Comparison of ENCODE assay signal across 41 cellular contexts in genomic region chr5:131990716-131991115, GRCh38. TPM values are rescaled to one million over a fixed set of nuclear protein-coding genes. Genes with fewer than 3 reads are reported as not detected.
"Had no signal": no experiment of that assay in that cellular context is flagged by ENCODE, and none has a peak within 500 bp of the region (broad histone marks: within the 10 kb centered on the region; RNA-seq: fewer than 3 reads in every experiment).

No MANE protein-coding gene starts in this region.

- H3K36me3 Mint-ChIP-seq: activated CD8-positive, alpha-beta memory T cell treated with anti-CD3 and anti-CD28 coated beads, Interleukin-2, amount 10 ng/mL, durations not matched to agents 7 days and 5 days; activated naive CD8-positive, alpha-beta T cell had no signal

- H3K4me1 ChIP-seq: Peyer's patch, SJCRH30 had no signal

- H3K27me3 ChIP-seq: Peyer's patch, SJCRH30 had no signal

- H3K27me3 Mint-ChIP-seq: activated CD4-positive, alpha-beta memory T cell treated with anti-CD3 and anti-CD28 coated beads, Interleukin-2, amount 10 ng/mL, durations not matched to agents 7 days and 5 days; activated naive CD8-positive, alpha-beta T cell; activated naive CD8-positive, alpha-beta T cell treated with anti-CD3 and anti-CD28 coated beads, Interleukin-2, amount 50 U/mL, for 24 hours had no signal

- H3K4me3 Mint-ChIP-seq: activated CD4-positive, alpha-beta memory T cell treated with anti-CD3 and anti-CD28 coated beads, Interleukin-2, amount 10 ng/mL, durations not matched to agents 7 days and 5 days; activated CD8-positive, alpha-beta memory T cell treated with anti-CD3 and anti-CD28 coated beads, Interleukin-2, amount 10 ng/mL, durations not matched to agents 7 days and 5 days; activated naive CD8-positive, alpha-beta T cell; activated naive CD8-positive, alpha-beta T cell treated with anti-CD3 and anti-CD28 coated beads, Interleukin-2, amount 50 U/mL, for 24 hours had no signal

- H3K4me1 Mint-ChIP-seq: activated CD4-positive, alpha-beta memory T cell treated with anti-CD3 and anti-CD28 coated beads, Interleukin-2, amount 10 ng/mL, durations not matched to agents 7 days and 5 days; activated CD8-positive, alpha-beta memory T cell treated with anti-CD3 and anti-CD28 coated beads, Interleukin-2, amount 10 ng/mL, durations not matched to agents 7 days and 5 days; activated naive CD8-positive, alpha-beta T cell treated with anti-CD3 and anti-CD28 coated beads, Interleukin-2, amount 50 U/mL, for 24 hours had no signal

- H3K9me3 ChIP-seq: Peyer's patch, SJCRH30 had no signal

- ATAC-seq: activated CD8-positive, alpha-beta memory T cell treated with anti-CD3 and anti-CD28 coated beads, Interleukin-2, amount 10 ng/mL, durations not matched to agents 7 days and 5 days; activated naive CD8-positive, alpha-beta T cell treated with anti-CD3 and anti-CD28 coated beads, Interleukin-2, amount 50 U/mL, for 24 hours; PC-3 had no signal

- H3K36me3 ChIP-seq: brain microvascular endothelial cell, Peyer's patch, SJCRH30 had no signal

- DNase-seq: activated CD4-positive, alpha-beta memory T cell treated with anti-CD3 and anti-CD28 coated beads, Interleukin-2, amount 10 ng/mL, durations not matched to agents 7 days and 5 days; activated CD4-positive, alpha-beta T cell treated with anti-CD3 and anti-CD28 coated beads for 1 hour; activated CD4-positive, alpha-beta T cell treated with anti-CD3 and anti-CD28 coated beads for 48 hours; activated CD4-positive, CD25-positive, alpha-beta regulatory T cell; activated CD8-positive, alpha-beta memory T cell treated with anti-CD3 and anti-CD28 coated beads for 24 hours; activated CD8-positive, alpha-beta memory T cell treated with anti-CD3 and anti-CD28 coated beads, Interleukin-2, amount 10 ng/mL, durations not matched to agents 7 days and 5 days; activated CD8-positive, alpha-beta memory T cell treated with anti-CD3 and anti-CD28 coated beads, Interleukin-2, amount 50 U/mL, for 48 hours; activated gamma-delta T cell; activated naive CD4-positive, alpha-beta T cell treated with Interleukin-2 at 50 U/mL for 16 hours; activated naive CD8-positive, alpha-beta T cell treated with anti-CD3 and anti-CD28 coated beads, Interleukin-2, amount 50 U/mL, for 24 hours; anterior cingulate cortex; brain microvascular endothelial cell; central memory CD4-positive, alpha-beta T cell; MM.1S; MV-4-11; NCI-H1092; NCI-H1417; NCI-H146; NCI-H187; NCI-H2081; NCI-H2171 treated with DMSO at 0.1 percent for 48 hours; NCI-H226; NCI-H446 treated with DMSO at 0.1 percent for 48 hours; NCI-H524; NCI-H69; NCI-H82; NK-92 treated with Interleukin-12 subunit alpha and Interleukin-12 subunit beta, amount 100 ng/mL, for 24 hours; PC-3; RPMI8226; SHP77; SJCRH30; T1000; WERI-Rb-1 had no signal

- H3K27ac Mint-ChIP-seq: activated CD4-positive, alpha-beta memory T cell treated with anti-CD3 and anti-CD28 coated beads, Interleukin-2, amount 10 ng/mL, durations not matched to agents 7 days and 5 days; activated CD8-positive, alpha-beta memory T cell treated with anti-CD3 and anti-CD28 coated beads, Interleukin-2, amount 10 ng/mL, durations not matched to agents 7 days and 5 days; activated naive CD8-positive, alpha-beta T cell; activated naive CD8-positive, alpha-beta T cell treated with anti-CD3 and anti-CD28 coated beads, Interleukin-2, amount 50 U/mL, for 24 hours; activated T-helper 2 cell treated with anti-CD3 and anti-CD28 coated beads, Interferon-gamma antibody, Interleukin-2, Interleukin-4, amounts not matched to agents 10 μg/mL and 5 μg/mL and 100 μg/mL, durations not matched to agents 14 hours and 24 hours and 36 hours had no signal

- H3K27ac ChIP-seq: brain microvascular endothelial cell, KMS-11, Peyer's patch, SJCRH30, SK-N-MC, WERI-Rb-1 had no signal

- H3K9me3 Mint-ChIP-seq: activated CD4-positive, alpha-beta memory T cell treated with anti-CD3 and anti-CD28 coated beads, Interleukin-2, amount 10 ng/mL, durations not matched to agents 7 days and 5 days; activated naive CD8-positive, alpha-beta T cell treated with anti-CD3 and anti-CD28 coated beads, Interleukin-2, amount 50 U/mL, for 24 hours; activated T-helper 2 cell treated with anti-CD3 and anti-CD28 coated beads, Interferon-gamma antibody, Interleukin-2, Interleukin-4, amounts not matched to agents 10 μg/mL and 5 μg/mL and 100 μg/mL, durations not matched to agents 14 hours and 24 hours and 36 hours had no signal

- H3K4me3 ChIP-seq: Peyer's patch, SJCRH30, SK-N-MC had no signal

RNA-seq across cellular contexts. Expression of gene ACSL6, which starts 20.7 kb away (rescaled TPM):
- total RNA-seq: LHCN-M2, SJCRH30 had no signal

RNA-seq across cellular contexts. Expression of gene MEIKIN, which starts 45.3 kb away (rescaled TPM):
- total RNA-seq: activated CD8-positive, alpha-beta memory T cell treated with anti-CD3 and anti-CD28 coated beads, Interleukin-2, amount 10 ng/mL, durations not matched to agents 7 days and 5 days; activated T-helper 2 cell treated with anti-CD3 and anti-CD28 coated beads, Interferon-gamma antibody, Interleukin-2, Interleukin-4, amounts not matched to agents 10 μg/mL and 5 μg/mL and 100 μg/mL, durations not matched to agents 14 hours and 24 hours and 36 hours; LHCN-M2; PC-3; Peyer's patch; SJCRH30; T-helper 1 cell treated with Interleukin-12 subunit alpha and Interleukin-12 subunit beta and Interleukin-4 antibody, amounts not matched to agents 30 ng/mL and 1 ng/mL, for 36 hours; T-helper 2 cell treated with Interferon-gamma antibody and Interleukin-4, amounts not matched to agents 100 ng/mL and 5 ng/mL, for 36 hours had no signal
